In genomic region chr20:45355209-45355608, GRCh38 we compare ENCODE assay signal across 9 cellular contexts. TPM values are rescaled to one million over a fixed set of nuclear protein-coding genes. Genes with fewer than 3 reads are reported as not detected.
DNase-seq lines count a peak whose midpoint lies in the region; ATAC-seq and TF ChIP-seq lines count a peak whose summit lies in the region.
"Had no signal": no experiment of that assay in that cellular context is flagged by ENCODE, and none has a peak within 500 bp of the region (broad histone marks: within the 10 kb centered on the region; RNA-seq: fewer than 3 reads in every experiment).

No MANE protein-coding gene starts in this region.

- no peak overlapping the region for H3K4me3 Mint-ChIP-seq in activated naive CD4-positive, alpha-beta T cell treated with anti-CD3 and anti-CD28 coated beads, Interleukin-2, amount 10 ng/mL, durations not matched to agents 7 days and 5 days
- no peak overlapping the region for H3K4me3 Mint-ChIP-seq in T-cell
- no peak overlapping the region for H3K4me3 Mint-ChIP-seq in CD4-positive, alpha-beta T cell
- H3K4me3 Mint-ChIP-seq: naive B cell had no signal

- H3K27me3 Mint-ChIP-seq in activated naive CD4-positive, alpha-beta T cell treated with anti-CD3 and anti-CD28 coated beads, Interleukin-2, amount 10 ng/mL, durations not matched to agents 7 days and 5 days: no peaks in the 10 kb centered on the region
- H3K27me3 Mint-ChIP-seq in T-cell: no peaks in the 10 kb centered on the region
- H3K27me3 Mint-ChIP-seq in CD4-positive, alpha-beta T cell: no peaks in the 10 kb centered on the region

- CTCF ChIA-PET in activated naive CD4-positive, alpha-beta T cell treated with anti-CD3 and anti-CD28 coated beads, Interleukin-2, amount 10 ng/mL, durations not matched to agents 7 days and 5 days (lab: Charles Lee): interaction anchor here (1.6 kb wide), 1 partner anchor 61 kb away, joined by 4 read pairs; no protein-coding TSS in a partner anchor
- CTCF ChIA-PET in T-cell (lab: Charles Lee): interaction anchor here in 1 of 2 donors (0.8 kb wide), 1 partner anchor 81 kb away, joined by 3 read pairs; no protein-coding TSS in a partner anchor
- CTCF ChIA-PET in CD4-positive, alpha-beta T cell (lab: Charles Lee): interaction anchor here (1.3 to 1.4 kb wide), 2 partner anchors 18 to 61 kb away, joined by 3 read pairs; partner anchors contain the start of gene PIGT

- no peaks in the 10 kb centered on the region for H3K36me3 Mint-ChIP-seq in activated naive CD4-positive, alpha-beta T cell treated with anti-CD3 and anti-CD28 coated beads, Interleukin-2, amount 10 ng/mL, durations not matched to agents 7 days and 5 days
- H3K36me3 Mint-ChIP-seq in T-cell: no peaks in the 10 kb centered on the region
- H3K36me3 Mint-ChIP-seq in CD4-positive, alpha-beta T cell (ENCODE audit: low read depth): no peaks in the 10 kb centered on the region
- H3K36me3 Mint-ChIP-seq: naive B cell had no signal

- peaks cover 53% of the 10 kb centered on the region for H3K4me1 Mint-ChIP-seq in activated naive CD4-positive, alpha-beta T cell treated with anti-CD3 and anti-CD28 coated beads, Interleukin-2, amount 10 ng/mL, durations not matched to agents 7 days and 5 days
- peaks cover 0 to 36% (median 30%) of the 10 kb centered on the region in 3 donors for H3K4me1 Mint-ChIP-seq in T-cell
- H3K4me1 Mint-ChIP-seq in CD4-positive, alpha-beta T cell (ENCODE audit: low read depth): peaks cover 5% of the 10 kb centered on the region

- ATAC-seq in T-cell (replicated peaks in 1 of 4) (peak in 2 of 4 experiments; percentile 54 to 60), HG02973 (IDR thresholded peaks at IDR 0.05; ENCODE audit: unreplicated experiment) (no peak), GM19328 (IDR thresholded peaks at IDR 0.05; ENCODE audit: unreplicated experiment) (no peak)
- peak; percentile 74 for ATAC-seq in stimulated activated naive CD8-positive, alpha-beta T cell treated with anti-CD3 and anti-CD28 coated beads, Interleukin-15, Interleukin-2, amounts not matched to agents 100 U/mL and 50 U/mL, for 24 hours
- ATAC-seq in CD4-positive, alpha-beta T cell (ENCODE audit: poor library complexity): no peak

- H3K9me3 Mint-ChIP-seq in activated naive CD4-positive, alpha-beta T cell treated with anti-CD3 and anti-CD28 coated beads, Interleukin-2, amount 10 ng/mL, durations not matched to agents 7 days and 5 days: no peaks in the 10 kb centered on the region
- H3K9me3 Mint-ChIP-seq in T-cell: no peaks in the 10 kb centered on the region
- no peaks in the 10 kb centered on the region for H3K9me3 Mint-ChIP-seq in CD4-positive, alpha-beta T cell
- H3K9me3 Mint-ChIP-seq: naive B cell had no signal

- H3K27ac Mint-ChIP-seq in activated naive CD4-positive, alpha-beta T cell treated with anti-CD3 and anti-CD28 coated beads, Interleukin-2, amount 10 ng/mL, durations not matched to agents 7 days and 5 days: peak overlapping the region; percentile 66
- H3K27ac Mint-ChIP-seq in T-cell: peak overlapping the region; percentile 85 to 91
- H3K27ac Mint-ChIP-seq in CD4-positive, alpha-beta T cell: no peak overlapping the region
- H3K27ac Mint-ChIP-seq: naive B cell had no signal

- POLR2A ChIA-PET in T-cell (lab: Charles Lee): no interaction called here
- POLR2A ChIA-PET in CD4-positive, alpha-beta T cell (lab: Charles Lee): interaction anchor here (1.1 to 1.2 kb wide), 2 partner anchors 8 to 56 kb away, joined by 3 read pairs; partner anchors contain the start of gene SYS1

- no peak overlapping the region for H3K27ac ChIP-seq in CD4-positive, alpha-beta T cell (ENCODE audit: low read depth, low read length)

- intact Hi-C loops in CD4-positive, alpha-beta T cell (cut with DNase I, micrococcal nuclease): no loop called here

- no peaks in the 10 kb centered on the region for H3K9me3 ChIP-seq in CD4-positive, alpha-beta T cell (ENCODE audit: control insufficient read depth, low read length)

- no peak for DNase-seq in activated naive CD4-positive, alpha-beta T cell treated with anti-CD3 and anti-CD28 coated beads, Interleukin-2, amount 10 ng/mL, durations not matched to agents 7 days and 5 days
- DNase-seq in activated naive CD4-positive, alpha-beta T cell (lab: John Stamatoyannopoulos, UW): no peak
- no peak for DNase-seq in T-cell
- peak; percentile 58 for DNase-seq in fibroblast of gingiva (ENCODE audit: low read depth)
- DNase-seq in stimulated activated naive CD8-positive, alpha-beta T cell treated with anti-CD3 and anti-CD28 coated beads, Interleukin-15, Interleukin-2, amounts not matched to agents 100 U/mL and 50 U/mL, for 24 hours: no peak
- DNase-seq in CD4-positive, alpha-beta T cell: no peak
- DNase-seq: naive B cell had no signal

- no peaks in the 10 kb centered on the region for H3K27me3 ChIP-seq in CD4-positive, alpha-beta T cell (ENCODE audit: control insufficient read depth, insufficient read depth, low read length)

- no peak for TF ChIP-seq CTCF in CD4-positive, alpha-beta T cell (IDR thresholded peaks at IDR 0.05)

RNA-seq across cellular contexts. Expression of gene SDC4, which starts 7.0 kb away (rescaled TPM):
- 1 to 10 TPM in 4 of 5 donors, under 1 TPM in 1; 0.68 to 4.4 (median 3.5) TPM for total RNA-seq in T-cell
- 1 to 10 TPM; 1.0 to 1.1 TPM for total RNA-seq in CD4-positive, alpha-beta T cell

RNA-seq across cellular contexts. Expression of gene SYS1, which starts 7.7 kb away (rescaled TPM):
- 10 to 100 TPM; 53.1 to 86.9 (median 58.2) TPM for total RNA-seq in T-cell
- total RNA-seq in CD4-positive, alpha-beta T cell: 100 to 1,000 TPM in 1 of 2 experiments, 10 to 100 TPM in 1; 94.8 to 107 TPM

RNA-seq across cellular contexts. Expression of gene TP53TG5, which starts 22.9 kb away (rescaled TPM):
- under 1 TPM in 3 of 5 donors, not detected in 2; 0.10 to 0.23 (median 0.16) TPM for total RNA-seq in T-cell
- total RNA-seq in CD4-positive, alpha-beta T cell: under 1 TPM in 1 of 2 experiments, not detected in 1; 0.36 TPM

RNA-seq across cellular contexts. Expression of gene MATN4, which starts 47.1 kb away (rescaled TPM):
- not detected for total RNA-seq in T-cell
- total RNA-seq in CD4-positive, alpha-beta T cell: not detected

RNA-seq across cellular contexts. Expression of gene RBPJL, which starts 48.6 kb away (rescaled TPM):
- total RNA-seq in T-cell: under 1 TPM in 3 of 5 donors, not detected in 2; 0.22 to 0.29 (median 0.26) TPM
- not detected for total RNA-seq in CD4-positive, alpha-beta T cell
